Comparison of ENCODE assay signal across 15 cellular contexts in the genomic region with DNA sequence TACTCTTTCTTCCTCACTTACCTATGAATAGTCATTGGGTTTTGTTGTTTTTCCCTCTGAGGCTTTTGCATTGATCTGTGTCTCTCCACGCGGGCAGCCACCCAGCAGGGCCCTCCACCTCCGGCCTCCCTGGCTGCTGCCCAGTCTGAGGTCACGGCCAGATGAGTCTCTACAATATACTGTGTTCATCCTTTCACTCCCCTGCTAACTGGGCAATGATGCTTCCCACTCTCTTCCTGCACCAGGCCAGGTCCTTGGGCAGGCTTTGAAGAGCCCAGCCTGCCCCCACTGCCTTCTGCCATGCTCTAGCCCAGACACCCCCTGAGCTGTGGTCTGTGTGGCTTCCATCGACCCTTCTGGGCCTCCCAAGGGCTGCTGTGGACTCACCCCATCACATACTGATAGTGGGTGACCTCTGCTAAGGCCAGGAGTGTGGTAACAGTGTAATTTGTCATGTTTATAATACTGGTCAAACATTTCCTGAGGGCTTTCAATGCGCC. TPM values are rescaled to one million over a fixed set of nuclear protein-coding genes. Genes with fewer than 3 reads are reported as not detected.
A peak's percentile ranks its signal among the peaks of the same experiment; 100 is the strongest.
DNase-seq lines count a peak whose midpoint lies in the region; ATAC-seq, FAIRE-seq and TF ChIP-seq lines count a peak whose summit lies in the region.
"Had no signal": no experiment of that assay in that cellular context is flagged by ENCODE, and none has a peak within 500 bp of the region (broad histone marks: within the 10 kb centered on the region; RNA-seq: fewer than 3 reads in every experiment).

No MANE protein-coding gene starts in this region.

- no peak for TF ChIP-seq CTCF in Panc1 (IDR thresholded peaks at IDR 0.05)
- TF ChIP-seq CTCF in endothelial cell of umbilical vein (IDR thresholded peaks at IDR 0.05; ENCODE audit: extremely low read depth in 1 of 2, insufficient read depth in 1 of 2, low read depth in 1 of 2, low read length in 2 of 2), result no peak

- H3K27ac ChIP-seq in Panc1 (ENCODE audit: low read length) (peak overlapping the region; percentile 74), endothelial cell of umbilical vein (ENCODE audit: insufficient read depth, low read depth, low read length) (no peak overlapping the region), mesendoderm (ENCODE audit: low read depth, low read length) (no peak overlapping the region)
- H3K27ac ChIP-seq: C4-2B, colonic mucosa, SJSA1, vagina had no signal

- BruUV-seq in Panc1 (replicated peaks; lab: Mats Ljungman, UMichigan), result no TSS peak
- no TSS peak for BruUV-seq in endothelial cell of umbilical vein (replicated peaks; lab: Mats Ljungman, UMichigan)

- dilution Hi-C loops in endothelial cell of umbilical vein (cut with MboI; ENCODE audit: extremely low pct_ligation_motif_present, low sequenced_read_pairs), result no loop called here

- H3K27me3 ChIP-seq in Panc1 (ENCODE audit: control insufficient read depth, insufficient read depth, low read length) (no peaks in the 10 kb centered on the region), endothelial cell of umbilical vein (ENCODE audit: control insufficient read depth in 2 of 2, insufficient read depth in 2 of 2, low read length in 2 of 2) (no peaks in the 10 kb centered on the region), mesendoderm (ENCODE audit: insufficient read depth, low read length, poor library complexity) (no peaks in the 10 kb centered on the region), HAP-1 (ENCODE audit: low read depth) (no peaks in the 10 kb centered on the region)
- H3K27me3 ChIP-seq: colonic mucosa, vagina had no signal

- peak; percentile 50 for DNase-seq in EH (ENCODE audit: low read depth)
- DNase-seq in Panc1 (ENCODE audit: low read depth, low spot score), result no peak
- no peak for DNase-seq in endothelial cell of umbilical vein (ENCODE audit: low read depth, low spot score)
- DNase-seq in myocyte (ENCODE audit: low read depth), result peak; percentile 59
- no peak for DNase-seq in AG08395 (ENCODE audit: low spot score)
- no peak for DNase-seq in mesendoderm
- DNase-seq in NCI-H2107 (lab: John Stamatoyannopoulos, UW), result no peak
- DNase-seq in HAP-1 (ENCODE audit: low spot score in 2 of 2), result no peak
- DNase-seq: activated naive CD4-positive, alpha-beta T cell; colonic mucosa; NCI-H446 treated with DMSO at 0.1 percent for 48 hours had no signal

- H3K79me1 ChIP-seq in mesendoderm (ENCODE audit: low read length), result peaks cover 45% of the 10 kb centered on the region

- H4K8ac ChIP-seq in mesendoderm (ENCODE audit: low read depth, low read length), result no peak overlapping the region

- intact Hi-C loops in Panc1 (cut with micrococcal nuclease; ENCODE audit: unreplicated experiment), result no loop called here
- intact Hi-C loops in endothelial cell of umbilical vein (cut with micrococcal nuclease), result loop anchor here (10.0 kb wide), 2 partner anchors 290 to 500 kb away; a partner anchor contains a TSS

- whole genome bisulfite sequencing in mesendoderm (ENCODE audit: extremely low coverage, insufficient coverage, low lambda C conversion rate), result no CpG with 5 or more reads among the region's 6 CpGs

- CTCF ChIA-PET in Panc1 (lab: Charles Lee), result no interaction called here
- CTCF ChIA-PET in endothelial cell of umbilical vein (lab: Charles Lee), result interaction anchor here (2.4 kb wide), 1 partner anchor 18 kb away, joined by 5 read pairs; a partner anchor contains a TSS

- no peak overlapping the region for H3K4ac ChIP-seq in mesendoderm (ENCODE audit: low read depth, low read length)

- H2AFZ ChIP-seq in endothelial cell of umbilical vein (ENCODE audit: low read depth, low read length), result no peak overlapping the region

- H3K36me3 ChIP-seq in Panc1 (ENCODE audit: control insufficient read depth, insufficient read depth, low read length) (no peaks in the 10 kb centered on the region), endothelial cell of umbilical vein (ENCODE audit: control insufficient read depth in 2 of 2, extremely low read depth in 1 of 2, insufficient read depth in 2 of 2, low read length in 2 of 2) (peaks cover 0 to under 1% of the 10 kb centered on the region in 2 experiments), mesendoderm (ENCODE audit: control insufficient read depth, insufficient read depth, low read length) (no peaks in the 10 kb centered on the region), HAP-1 (replicated peaks) (no peaks in the 10 kb centered on the region; the same call in none of the 2 replicates)
- H3K36me3 ChIP-seq: colonic mucosa, SJSA1, vagina had no signal

- H4K5ac ChIP-seq in mesendoderm (ENCODE audit: low read length), result no peak overlapping the region

- no peaks in the 10 kb centered on the region for H4K20me1 ChIP-seq in endothelial cell of umbilical vein (replicated peaks; ENCODE audit: control insufficient read depth, extremely low read depth, insufficient read depth, low read length)

- POLR2A ChIA-PET in Panc1 (lab: Charles Lee) (no interaction called here), endothelial cell of umbilical vein (lab: Charles Lee) (no interaction called here)

- no peak overlapping the region for H3K56ac ChIP-seq in mesendoderm (ENCODE audit: low read length)

- H3K9me3 ChIP-seq in Panc1 (ENCODE audit: control insufficient read depth, insufficient read depth, low read depth, low read length) (no peaks in the 10 kb centered on the region), endothelial cell of umbilical vein (replicated peaks; ENCODE audit: control insufficient read depth, insufficient read depth, low read length) (no peaks in the 10 kb centered on the region), HAP-1 (no peaks in the 10 kb centered on the region)
- H3K9me3 ChIP-seq: colonic mucosa, SJSA1, vagina had no signal

- H3K23ac ChIP-seq in mesendoderm (ENCODE audit: low read length), result no peak overlapping the region

- H3K4me2 ChIP-seq in endothelial cell of umbilical vein (ENCODE audit: insufficient read depth, low read length), result peak overlapping the region; percentile 4
- H3K4me2 ChIP-seq in mesendoderm (ENCODE audit: low read length), result no peak overlapping the region

- no peak overlapping the region for H3K18ac ChIP-seq in mesendoderm (ENCODE audit: low read length)

- no peak overlapping the region for H2BK5ac ChIP-seq in mesendoderm (ENCODE audit: low read length)

- TF ChIP-seq POLR2A in endothelial cell of umbilical vein (IDR thresholded peaks at IDR 0.05; ENCODE audit: low read depth, low read length), result no peak

- no peak overlapping the region for H2BK120ac ChIP-seq in mesendoderm (ENCODE audit: low read depth, low read length)

- FAIRE-seq in endothelial cell of umbilical vein (lab: Jason Lieb, UNC), result no peak
- FAIRE-seq: H1 had no signal

- H3K9ac ChIP-seq in endothelial cell of umbilical vein (replicated peaks; ENCODE audit: extremely low read depth, insufficient read depth, low read length) (no peak overlapping the region), mesendoderm (ENCODE audit: low read length) (no peak overlapping the region)

- H3K79me2 ChIP-seq in endothelial cell of umbilical vein (ENCODE audit: control insufficient read depth, insufficient read depth, low read length), result peaks cover 95% of the 10 kb centered on the region
- peaks cover 79% of the 10 kb centered on the region for H3K79me2 ChIP-seq in mesendoderm (ENCODE audit: control insufficient read depth, insufficient read depth, low read length)

- in situ Hi-C loops in Panc1 (cut with HindIII; ENCODE audit: low pct_unique_long_range_greater_than_20kb, low sequenced_read_pairs), result no loop called here
- in situ Hi-C loops in HAP-1 (cut with MboI; ENCODE audit: low sequenced_read_pairs), result no loop called here

- ATAC-seq in Panc1, result peak; percentile 38

- no peak overlapping the region for H3K4me3 ChIP-seq in Panc1 (ENCODE audit: low read depth in 2 of 2, low read length in 2 of 2)
- H3K4me3 ChIP-seq in endothelial cell of umbilical vein (replicated peaks in 1 of 3; ENCODE audit: insufficient read depth in 1 of 3, low read depth in 1 of 3, low read length in 3 of 3), result no peak overlapping the region
- H3K4me3 ChIP-seq in mesendoderm (ENCODE audit: low read length), result no peak overlapping the region
- H3K4me3 ChIP-seq in HAP-1, result no peak overlapping the region
- H3K4me3 ChIP-seq: colonic mucosa, SJSA1, vagina had no signal

- H3K4me1 ChIP-seq in Panc1 (ENCODE audit: control insufficient read depth, insufficient read depth, low read length) (peaks cover 70% of the 10 kb centered on the region), endothelial cell of umbilical vein (ENCODE audit: control insufficient read depth, extremely low read depth, insufficient read depth, low read length) (peaks cover 54% of the 10 kb centered on the region), mesendoderm (ENCODE audit: control insufficient read depth, low read depth, low read length) (peaks cover 49% of the 10 kb centered on the region), HAP-1 (no peaks in the 10 kb centered on the region; the same call in 1 of the 2 replicates)
- H3K4me1 ChIP-seq: colonic mucosa had no signal

- H3K9me1 ChIP-seq in endothelial cell of umbilical vein (replicated peaks; ENCODE audit: control insufficient read depth, extremely low read depth, insufficient read depth, low read length), result no peaks in the 10 kb centered on the region

- no peak overlapping the region for H2AK5ac ChIP-seq in mesendoderm (ENCODE audit: low read length)

- H2BK15ac ChIP-seq in mesendoderm (replicated peaks; ENCODE audit: low read depth), result no peak overlapping the region

RNA-seq across cellular contexts. Expression of a gene that starts 18.0 kb away (rescaled TPM):
- total RNA-seq in Panc1 (2021; ENCODE audit: unreplicated experiment) (53.6 TPM), endothelial cell of umbilical vein (85.2 and 85.6 TPM in 2 replicates), myocyte (11.3 and 11.8 TPM in 2 replicates)
- polyA plus RNA-seq in Panc1 (2012; ENCODE audit: insufficient read length), result 46.5 TPM
- polyA plus RNA-seq in endothelial cell of umbilical vein, result 48.9 and 55.7 TPM in 2 replicates
- polyA plus RNA-seq in endothelial cell of umbilical vein (2011; cell fraction: cytosol; rRNA removed), result 66.9 and 67.2 TPM in 2 replicates
- 87.4 and 92.9 TPM in 2 replicates for polyA plus RNA-seq in endothelial cell of umbilical vein (2011; cell fraction: nucleus; rRNA removed)
- 64.4 and 71.1 TPM in 2 replicates for polyA plus RNA-seq in endothelial cell of umbilical vein (2012)
- 44.1 and 52.9 TPM in 2 replicates for polyA minus RNA-seq in endothelial cell of umbilical vein
- 9.6 TPM for polyA minus RNA-seq in endothelial cell of umbilical vein (2011; cell fraction: cytosol; rRNA and poly(A)+ RNA removed)
- polyA minus RNA-seq in endothelial cell of umbilical vein (2011; cell fraction: nucleus; rRNA and poly(A)+ RNA removed), result 30.4 and 33.4 TPM in 2 replicates
- 23.9 TPM for polyA plus RNA-seq in myocyte (2012)
- 28.4 TPM for polyA plus RNA-seq in mesendoderm (2013, experiment 1 of 2)
- 27.6 TPM for polyA plus RNA-seq in mesendoderm (2013, experiment 2 of 2)

RNA-seq across cellular contexts. Expression of a gene that starts 57.2 kb away (rescaled TPM):
- total RNA-seq in Panc1 (2021; ENCODE audit: unreplicated experiment) (1.2 TPM), endothelial cell of umbilical vein (0.07 and 0.44 TPM in 2 replicates), myocyte (0.08 and 0.94 TPM in 2 replicates)
- polyA plus RNA-seq in Panc1 (2012; ENCODE audit: insufficient read length), result 2.7 TPM
- not detected in 2 replicates for polyA plus RNA-seq in endothelial cell of umbilical vein
- not detected in 2 replicates for polyA plus RNA-seq in endothelial cell of umbilical vein (2011; cell fraction: cytosol; rRNA removed)
- polyA plus RNA-seq in endothelial cell of umbilical vein (2011; cell fraction: nucleus; rRNA removed), result 0.07 TPM in 1 of 2 replicates, not detected in the other
- not detected in 2 replicates for polyA plus RNA-seq in endothelial cell of umbilical vein (2012)
- polyA minus RNA-seq in endothelial cell of umbilical vein, result not detected in 2 replicates
- not detected for polyA minus RNA-seq in endothelial cell of umbilical vein (2011; cell fraction: cytosol; rRNA and poly(A)+ RNA removed)
- polyA minus RNA-seq in endothelial cell of umbilical vein (2011; cell fraction: nucleus; rRNA and poly(A)+ RNA removed), result not detected in 2 replicates
- 0.04 TPM for polyA plus RNA-seq in myocyte (2012)
- 2.2 TPM for polyA plus RNA-seq in mesendoderm (2013, experiment 1 of 2)
- polyA plus RNA-seq in mesendoderm (2013, experiment 2 of 2), result 1.9 TPM
- total RNA-seq: SJSA1 had no signal

Comparison
In these comparisons a context has a peak if more than half of its experiments do, and no peak if none do; other contexts are left out.
1. DNase-seq: peak in EH (single experiment) and myocyte (single experiment); none in Panc1 (single experiment), endothelial cell of umbilical vein (single experiment), AG08395 (single experiment), mesendoderm (single experiment), NCI-H2107 (single experiment) and HAP-1 (0 of 2).